ENCODE assay signal across 18 cellular contexts in genomic region chr13:92044351-92044750, GRCh38.
"Had no signal": no experiment of that assay in that cellular context is flagged by ENCODE, and none has a peak within 500 bp of the region (broad histone marks: within the 10 kb centered on the region; RNA-seq: fewer than 3 reads in every experiment).

No MANE protein-coding gene starts in this region.

- DNase-seq: KBM-7, MG63, NCI-H1092, NCI-H1436, NCI-H187, NCI-H2029 treated with DMSO at 0.1 percent for 48 hours, NCI-H2107, NCI-H2227 treated with DMSO at 0.1 percent for 48 hours, NCI-H510A, NCI-H524 treated with DMSO at 0.1 percent for 48 hours, NCI-H69, NCI-H774, Right ventricle myocardium superior, RPMI8226, SIG-M5 had no signal

- H3K27ac ChIP-seq: HL-60, SJSA1, SK-N-MC had no signal

- H3K36me3 ChIP-seq: MG63, SJSA1 had no signal

- H3K4me3 ChIP-seq: MG63, SJSA1, SK-N-MC had no signal

- H3K4me1 ChIP-seq: SJSA1 had no signal

- H3K27me3 ChIP-seq: MG63 had no signal

- H3K9me3 ChIP-seq: MG63, SJSA1 had no signal
